In the genomic region with DNA sequence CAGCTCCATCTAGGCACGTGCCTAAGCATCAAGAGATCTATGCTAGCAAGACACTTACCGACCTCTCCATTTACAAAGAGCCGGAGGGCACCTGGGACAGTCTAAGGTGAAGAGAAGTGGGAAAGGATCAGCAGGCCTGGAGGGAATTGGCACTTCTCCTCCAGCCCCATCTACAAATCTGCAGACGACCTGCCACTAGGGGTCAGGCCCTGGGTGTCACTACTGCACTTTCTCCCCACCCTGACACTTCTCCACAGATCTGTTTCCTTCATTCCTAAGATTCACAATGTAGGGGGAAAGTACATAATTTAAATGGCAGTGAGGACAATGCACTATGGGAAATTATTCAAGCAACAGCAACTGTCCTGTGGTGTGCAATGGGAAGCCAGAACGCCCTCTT, we compare ENCODE assay signal across 1 cellular context.
TF ChIP-seq lines count a peak whose summit lies in the region.

No MANE protein-coding gene starts in this region.

TF ChIP-seq in A549, 52 proteins besides CTCF, POLR2A, EP300 and RAD21 (continued from another document):
- TF ChIP-seq, protein P1, sequence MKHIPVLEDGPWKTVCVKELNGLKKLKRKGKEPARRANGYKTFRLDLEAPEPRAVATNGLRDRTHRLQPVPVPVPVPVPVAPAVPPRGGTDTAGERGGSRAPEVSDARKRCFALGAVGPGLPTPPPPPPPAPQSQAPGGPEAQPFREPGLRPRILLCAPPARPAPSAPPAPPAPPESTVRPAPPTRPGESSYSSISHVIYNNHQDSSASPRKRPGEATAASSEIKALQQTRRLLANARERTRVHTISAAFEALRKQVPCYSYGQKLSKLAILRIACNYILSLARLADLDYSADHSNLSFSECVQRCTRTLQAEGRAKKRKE (CRISPR knock-in tag; IDR thresholded peaks at IDR 0.05; ENCODE audit: low read depth), result no peak
- no peak for TF ChIP-seq TFCP2L1 (CRISPR knock-in tag; IDR thresholded peaks at IDR 0.05)
- TF ChIP-seq E2F6 (IDR thresholded peaks at IDR 0.05; ENCODE audit: borderline replicate concordance, low read depth), result no peak
